8 cellular contexts compared by ENCODE assay signal in genomic region chr11:65225284-65226102, GRCh38. TPM values are rescaled to one million over a fixed set of nuclear protein-coding genes. Genes with fewer than 3 reads are reported as not detected.
DNase-seq lines count a peak whose midpoint lies in the region; ATAC-seq and TF ChIP-seq lines count a peak whose summit lies in the region.

No MANE protein-coding gene starts in this region.

- no peaks in the 10 kb centered on the region for H3K27me3 Mint-ChIP-seq in activated B cell treated with CpG ODN at 0.5 μM for 24 hours

- H3K4me1 ChIP-seq in left lung = peaks cover 11 to 41% of the 10 kb centered on the region in 2 donors

- peak overlapping the region; percentile 24 for H3K27ac Mint-ChIP-seq in activated B cell treated with CpG ODN at 0.5 μM for 24 hours

- H3K27me3 ChIP-seq in left lung = no peaks in the 10 kb centered on the region

- peak overlapping the region; percentile 29 to 45 for H3K4me3 ChIP-seq in left lung

- POLR2A ChIA-PET in activated B cell treated with CpG ODN at 0.5 μM for 24 hours (lab: Charles Lee) = interaction anchor here (0.5 to 1.8 kb wide), 9 partner anchors 36 to 285 kb away, joined by 3 to 9 read pairs (median 5); partner anchors contain the start of gene POLA2

- no peaks in the 10 kb centered on the region for H3K36me3 ChIP-seq in left lung

- TF ChIP-seq CTCF in activated B cell treated with CpG ODN at 0.5 μM for 24 hours (IDR thresholded peaks at IDR 0.05) = no peak
- TF ChIP-seq CTCF in left lung (IDR thresholded peaks at IDR 0.05) = peak in 1 of 2 donors; percentile 31

- no peaks in the 10 kb centered on the region for H3K9me3 Mint-ChIP-seq in activated B cell treated with CpG ODN at 0.5 μM for 24 hours

- peaks cover 17% of the 10 kb centered on the region for H3K4me1 Mint-ChIP-seq in activated B cell treated with CpG ODN at 0.5 μM for 24 hours

- H3K36me3 Mint-ChIP-seq in activated B cell treated with CpG ODN at 0.5 μM for 24 hours (ENCODE audit: low read depth) = no peaks in the 10 kb centered on the region

- DNase-seq in Ammon's horn (ENCODE audit: low spot score) (peak; percentile 59), activated B cell treated with CpG ODN at 0.5 μM for 24 hours (peak; percentile 49), dedifferentiated amniotic fluid mesenchymal stem cell (ENCODE audit: extremely low spot score) (peak; percentile 30), left lung (peak; percentile 69 to 88)
- DNase-seq in stimulated activated CD4-positive, alpha-beta T cell treated with anti-CD3 and anti-CD28 coated beads, Interleukin-2, amount 100 ng/mL, for 24 hours = peak; percentile 65 to 72

- H3K27ac ChIP-seq in left lung = peak overlapping the region in 1 of 2 donors; percentile 53

- peak; percentile 50 for ATAC-seq in HG02798 (IDR thresholded peaks at IDR 0.05; ENCODE audit: poor library complexity, unreplicated experiment)
- ATAC-seq in activated B cell treated with CpG ODN at 0.5 μM for 24 hours (ENCODE audit: low read depth) = peak; percentile 89
- peak; percentile 81 for ATAC-seq in left lung
- no peak for ATAC-seq in HG02970 (IDR thresholded peaks at IDR 0.05; ENCODE audit: low FRiP score, unreplicated experiment)
- ATAC-seq in GM18498 (IDR thresholded peaks at IDR 0.05; ENCODE audit: unreplicated experiment) = no peak

- H3K9me3 ChIP-seq in left lung = no peaks in the 10 kb centered on the region

- H3K4me3 Mint-ChIP-seq in activated B cell treated with CpG ODN at 0.5 μM for 24 hours = peak overlapping the region; percentile 83

- intact Hi-C loops in activated B cell treated with CpG ODN at 0.5 μM for 24 hours (cut with micrococcal nuclease) (loop anchor here (1.0 kb wide), 3 partner anchors 41 to 105 kb away; no protein-coding TSS in a partner anchor), left lung (cut with DNase I) (no loop called here)

- CTCF ChIA-PET in activated B cell treated with CpG ODN at 0.5 μM for 24 hours (lab: Charles Lee) = interaction anchor here (0.7 to 4.2 kb wide), 15 partner anchors 13 to 1103 kb away, joined by 3 to 45 read pairs (median 5); partner anchors contain the start of genes CAPN1, CDC42EP2, DPF2 and POLA2

RNA-seq across cellular contexts. Expression of gene POLA2, which starts 36.3 kb away (rescaled TPM):
- 37.1 and 43.4 TPM in 2 replicates for total RNA-seq in activated B cell treated with CpG ODN at 0.5 μM for 24 hours
- total RNA-seq in left lung = 10 to 100 TPM in 1 of 2 donors, 1 to 10 TPM in 1; 9.4 to 19.2 TPM

RNA-seq across cellular contexts. Expression of gene CAPN1, which starts 43.8 kb away (rescaled TPM):
- total RNA-seq in activated B cell treated with CpG ODN at 0.5 μM for 24 hours = 239 and 260 TPM in 2 replicates
- total RNA-seq in left lung = 100 to 1,000 TPM; 232 to 248 TPM

RNA-seq across cellular contexts. Expression of gene SPDYC, which starts 55.5 kb away (rescaled TPM):
- total RNA-seq in activated B cell treated with CpG ODN at 0.5 μM for 24 hours = not detected in 2 replicates
- total RNA-seq in left lung = not detected

Comparison
In these comparisons a context has a peak if more than half of its experiments do, and no peak if none do; other contexts are left out.
1. ATAC-seq: peak in HG02798 (single experiment), activated B cell treated with CpG ODN at 0.5 μM for 24 hours (single experiment) and left lung (single experiment); none in HG02970 (single experiment) and GM18498 (single experiment).
2. Peak in every context shown above with its lines, with median percentiles within 50 percentile points of each other: DNase-seq.